ENCODE assay signal across 22 cellular contexts in the genomic region with DNA sequence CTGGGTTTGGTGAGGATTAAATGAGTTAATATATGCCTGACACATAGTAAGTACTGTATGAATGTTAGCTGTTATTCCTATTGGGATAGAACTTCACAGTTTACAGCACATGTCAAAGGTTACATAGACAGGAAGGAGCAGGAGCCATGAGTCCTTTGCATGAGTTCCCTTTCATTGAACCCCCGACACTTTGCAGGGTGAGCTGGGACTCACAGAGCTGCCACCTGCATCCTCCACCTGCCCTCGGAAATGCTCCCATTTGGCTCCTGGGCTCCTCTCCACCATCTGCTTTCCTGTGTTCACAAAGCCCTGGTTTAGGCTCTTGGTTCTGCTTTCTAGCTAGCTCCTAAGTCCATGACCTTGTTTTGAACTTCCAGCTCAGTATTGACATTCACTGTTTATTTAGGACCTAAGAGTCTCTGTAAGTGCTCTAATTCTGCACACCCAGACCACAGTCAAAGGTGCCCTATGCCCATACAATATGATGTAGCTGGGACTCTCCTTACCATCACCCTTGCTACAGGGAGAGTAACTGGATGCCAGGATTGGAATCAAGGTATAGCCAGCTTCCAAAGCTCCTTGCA.
DNase-seq lines count a peak whose midpoint lies in the region; ATAC-seq and TF ChIP-seq lines count a peak whose summit lies in the region.
"Had no signal": no experiment of that assay in that cellular context is flagged by ENCODE, and none has a peak within 500 bp of the region (broad histone marks: within the 10 kb centered on the region; RNA-seq: fewer than 3 reads in every experiment).

No MANE protein-coding gene starts in this region.

- TF ChIP-seq EP300 in suprapubic skin (IDR thresholded peaks at IDR 0.05) = no peak

- H3K4me1 ChIP-seq in suprapubic skin = no peaks in the 10 kb centered on the region

- ATAC-seq in HG03354 (IDR thresholded peaks at IDR 0.05; ENCODE audit: poor library complexity, severe bottlenecking, unreplicated experiment) = no peak
- ATAC-seq: activated T-helper 17 cell treated with anti-CD3 and anti-CD28 coated beads, Interleukin-2, amount 50 U/mL, for 72 hours; stimulated activated memory B cell treated with anti-CD40 and anti-IgM and Interleukin-4, amounts not matched to agents 10 μg/mL and 1 μg/mL and 100 μg/mL, for 72 hours had no signal

- no peak overlapping the region for H3K27ac ChIP-seq in suprapubic skin
- H3K27ac ChIP-seq: 22Rv1, neutrophil, skin epidermis, thoracic aorta, VCaP had no signal

- no peak for TF ChIP-seq POLR2A in suprapubic skin (IDR thresholded peaks at IDR 0.05)

- DNase-seq in NCI-H1417 (lab: John Stamatoyannopoulos, UW) (peak; percentile 46 to 69 (median 64)), NCI-H1417 treated with DMSO at 0.1 percent for 48 hours (lab: John Stamatoyannopoulos, UW) (no peak), NCI-H2196 treated with DMSO at 0.1 percent for 48 hours (lab: John Stamatoyannopoulos, UW; ENCODE audit: unreplicated experiment) (peak; percentile 65), cerebellum (ENCODE audit: low spot score) (peak; percentile 70), suprapubic skin (ENCODE audit: low spot score in 2 of 2) (peak; percentile 13 to 51), amniotic stem cell (lab: John Stamatoyannopoulos, UW) (no peak), H7 (no peak)
- DNase-seq: activated CD4-positive, alpha-beta T cell treated with anti-CD3 and anti-CD28 coated beads, Interleukin-2, amount 10 ng/mL, durations not matched to agents 7 days and 5 days; activated naive CD8-positive, alpha-beta T cell treated with anti-CD3 and anti-CD28 coated beads for 36 hours; CD4-positive, alpha-beta memory T cell; DND-41; endodermal cell; kidney; stimulated activated CD4-positive, alpha-beta T cell treated with anti-CD3 and anti-CD28 coated beads, Interleukin-1b, Interleukin-23, amount 100 ng/mL, for 48 hours had no signal

- 94% methylated on average over 2 of the region's 2 CpGs for WGBS in suprapubic skin

- H3K27me3 ChIP-seq in suprapubic skin (no peaks in the 10 kb centered on the region), H7 (ENCODE audit: control insufficient read depth, insufficient read depth, low read length) (no peaks in the 10 kb centered on the region; the same call in 1 of the 2 replicates)

- no peaks in the 10 kb centered on the region for H3K9me3 ChIP-seq in suprapubic skin
- H3K9me3 ChIP-seq: neutrophil, thoracic aorta had no signal

- H3K36me3 ChIP-seq in suprapubic skin = peaks cover 3% of the 10 kb centered on the region
- H3K36me3 ChIP-seq in H7 (replicated peaks; ENCODE audit: control insufficient read depth, insufficient read depth, low read length) = no peaks in the 10 kb centered on the region
- H3K36me3 ChIP-seq: neutrophil had no signal

- H3K4me3 ChIP-seq in suprapubic skin (no peak overlapping the region), H7 (ENCODE audit: insufficient read depth, low read depth, low read length) (no peak overlapping the region)
- H3K4me3 ChIP-seq: skin epidermis, thoracic aorta had no signal

- TF ChIP-seq CTCF in suprapubic skin (IDR thresholded peaks at IDR 0.05) = no peak

Comparison
In these comparisons a context has a peak if more than half of its experiments do, and no peak if none do; other contexts are left out.
1. DNase-seq: peak in NCI-H1417 (3 of 3), NCI-H2196 treated with DMSO at 0.1 percent for 48 hours (single experiment), cerebellum (single experiment) and suprapubic skin (2 of 2); none in NCI-H1417 treated with DMSO at 0.1 percent for 48 hours (single experiment), amniotic stem cell (single experiment) and H7 (single experiment).